In the genomic region with DNA sequence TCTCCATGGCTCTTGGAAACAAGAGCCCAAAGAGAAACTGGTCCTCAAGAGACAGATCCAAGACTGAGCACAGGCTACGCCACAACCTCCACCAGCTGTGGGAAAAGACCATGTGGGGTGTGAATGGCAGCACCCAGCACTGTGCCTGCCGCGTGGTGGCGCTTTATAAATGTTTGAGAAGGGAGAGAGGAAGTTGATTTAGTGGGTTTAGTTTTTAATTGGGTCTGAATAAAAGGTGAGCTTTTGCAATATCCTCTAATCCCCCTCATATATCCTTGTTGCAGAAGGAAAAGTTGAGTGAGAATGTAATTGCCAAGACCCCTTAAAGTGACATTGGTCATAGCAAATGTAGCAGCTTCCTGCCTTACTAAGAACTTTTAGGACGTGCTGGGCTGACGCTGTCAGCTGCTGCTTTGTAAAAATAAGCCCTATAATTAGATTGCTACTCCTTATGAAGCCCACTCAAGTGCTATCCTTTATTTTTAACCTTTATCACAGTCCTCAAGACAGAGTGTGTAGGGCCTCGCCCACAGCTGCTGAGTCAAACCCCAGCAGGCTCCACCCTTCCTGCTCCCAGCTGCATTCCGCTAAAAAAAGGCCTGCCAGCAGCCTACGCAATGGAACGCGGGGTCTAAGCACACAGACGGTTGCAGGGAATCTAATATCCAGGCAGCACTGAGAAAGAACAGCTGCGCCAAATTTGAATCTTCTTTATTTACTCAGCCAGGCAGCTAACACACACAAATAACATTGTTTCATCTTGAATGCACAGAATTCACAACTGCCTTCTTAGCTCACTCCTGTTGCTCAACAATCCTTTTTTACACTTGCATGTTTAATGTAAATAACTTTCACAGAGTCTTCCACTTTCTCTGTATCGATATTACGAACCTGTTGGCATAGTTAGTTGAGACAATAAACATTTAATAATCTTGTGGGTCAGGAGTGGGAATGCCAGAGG, we compare ENCODE assay signal across 1 cellular context.
TF ChIP-seq lines count a peak whose summit lies in the region.

No MANE protein-coding gene starts in this region.

TF ChIP-seq in K562, 482 proteins besides CTCF, POLR2A, EP300 and RAD21 (continued from another document and continues in another):
- TF ChIP-seq DDX20 (tag; IDR thresholded peaks at IDR 0.05; ENCODE audit: low read depth) (0 out of 2 replicates have a peak, but pooled peaks have one; percentile 21), MYC (IDR thresholded peaks at IDR 0.05; ENCODE audit: low read depth, low read length) (peak; percentile 88), MYC (CRISPR knock-in tag; IDR thresholded peaks at IDR 0.05; ENCODE audit: borderline replicate concordance, low read depth) (peak; percentile 14; the same call in 1 of the 2 replicates), CREBBP (IDR thresholded peaks at IDR 0.05; ENCODE audit: low read depth, low read length) (no peak), TCF3 (CRISPR knock-in tag; IDR thresholded peaks at IDR 0.05) (peak; percentile 82), YBX1 (IDR thresholded peaks at IDR 0.05) (no peak), PHF21A (IDR thresholded peaks at IDR 0.05; ENCODE audit: borderline replicate concordance, low read depth) (0 out of 2 replicates have a peak, but pooled peaks have one; percentile 13), HDAC3 (IDR thresholded peaks at IDR 0.05; ENCODE audit: borderline replicate concordance, partially characterized antibody) (no peak), BMI1 (IDR thresholded peaks at IDR 0.05; ENCODE audit: low read length) (0 out of 2 replicates have a peak, but pooled peaks have one; percentile 23), DPF2 (IDR thresholded peaks at IDR 0.05) (peak; percentile 86), SMC3 (conservative IDR thresholded peaks at IDR 0.05; ENCODE audit: insufficient read depth, low read depth, low read length) (peak; percentile 56), ZNF507 (tag; conservative IDR thresholded peaks at IDR 0.05) (no peak), TCF7 (IDR thresholded peaks at IDR 0.05; ENCODE audit: borderline replicate concordance) (peak; percentile 30; the same call in 1 of the 2 replicates), RBM14 (IDR thresholded peaks at IDR 0.05; ENCODE audit: borderline replicate concordance, insufficient read depth, low read depth, low read length) (no peak), CHD4 (IDR thresholded peaks at IDR 0.05; ENCODE audit: insufficient read depth, insufficient replicate concordance, low read depth, low read length, poor library complexity, severe bottlenecking) (no peak), NFYB (IDR thresholded peaks at IDR 0.05; ENCODE audit: extremely low read depth, insufficient read length) (no peak), ARHGAP35 (IDR thresholded peaks at IDR 0.05; ENCODE audit: partially characterized antibody) (no peak), MEIS2 (IDR thresholded peaks at IDR 0.05; ENCODE audit: partially characterized antibody) (peak; percentile 38), PML (IDR thresholded peaks at IDR 0.05; ENCODE audit: low read length) (no peak), CBX3 (IDR thresholded peaks at IDR 0.05; ENCODE audit: borderline replicate concordance in 1 of 2, low read length in 2 of 2) (peak in 1 of 2 experiments; percentile 79; a peak in 2 of 3 replicates), TAF1 (IDR thresholded peaks at IDR 0.05; ENCODE audit: control insufficient read depth, extremely low read depth, insufficient read depth, low read length, severe bottlenecking) (peak; percentile 56), PPARD (CRISPR knock-in tag; IDR thresholded peaks at IDR 0.05) (no peak), FOXA3 (CRISPR knock-in tag; conservative IDR thresholded peaks at IDR 0.05 in 1 of 2, IDR thresholded peaks at IDR 0.05 in 1 of 2) (peak; percentile 61 to 92; a peak in 3 of 4 replicates), TAL1 (IDR thresholded peaks at IDR 0.05) (peak; percentile 43; the same call in 1 of the 2 replicates), ATF1 (CRISPR knock-in tag; IDR thresholded peaks at IDR 0.05) (no peak), ATF1 (tag; IDR thresholded peaks at IDR 0.05) (peak; percentile 74), NRF1 (conservative IDR thresholded peaks at IDR 0.05 in 1 of 2, IDR thresholded peaks at IDR 0.05 in 1 of 2) (peak; percentile 55 to 62), GABPA (tag; conservative IDR thresholded peaks at IDR 0.05; ENCODE audit: low read depth) (peak; percentile 15; the same call in 1 of the 2 replicates), RFX5 (IDR thresholded peaks at IDR 0.05; ENCODE audit: low read depth, low read length) (no peak), NFIX (CRISPR knock-in tag; IDR thresholded peaks at IDR 0.05; ENCODE audit: low read depth) (no peak), WHSC1 (IDR thresholded peaks at IDR 0.05; ENCODE audit: low read length) (peak; percentile 61), ZNF384 (IDR thresholded peaks at IDR 0.05; ENCODE audit: low read depth, low read length) (peak; percentile 80), ZFP1 (CRISPR knock-in tag; IDR thresholded peaks at IDR 0.05) (no peak), ARID1B (IDR thresholded peaks at IDR 0.05) (peak; percentile 82), SIN3A (IDR thresholded peaks at IDR 0.05; ENCODE audit: borderline replicate concordance in 2 of 2, control insufficient read depth in 1 of 2, low read depth in 2 of 2, low read length in 2 of 2) (peak; percentile 38 to 69; a peak in 2 of 4 replicates), FOXK2 (conservative IDR thresholded peaks at IDR 0.05 in 1 of 2, IDR thresholded peaks at IDR 0.05 in 1 of 2; ENCODE audit: low read depth in 2 of 2) (peak; percentile 23 to 56; a peak in 3 of 4 replicates), HMG20A (CRISPR knock-in tag; conservative IDR thresholded peaks at IDR 0.05) (no peak), PCBP2 (IDR thresholded peaks at IDR 0.05; ENCODE audit: low read depth, low read length, poor library complexity, severe bottlenecking) (no peak), NFATC3 (IDR thresholded peaks at IDR 0.05) (no peak)
- TF ChIP-seq, protein P1, sequence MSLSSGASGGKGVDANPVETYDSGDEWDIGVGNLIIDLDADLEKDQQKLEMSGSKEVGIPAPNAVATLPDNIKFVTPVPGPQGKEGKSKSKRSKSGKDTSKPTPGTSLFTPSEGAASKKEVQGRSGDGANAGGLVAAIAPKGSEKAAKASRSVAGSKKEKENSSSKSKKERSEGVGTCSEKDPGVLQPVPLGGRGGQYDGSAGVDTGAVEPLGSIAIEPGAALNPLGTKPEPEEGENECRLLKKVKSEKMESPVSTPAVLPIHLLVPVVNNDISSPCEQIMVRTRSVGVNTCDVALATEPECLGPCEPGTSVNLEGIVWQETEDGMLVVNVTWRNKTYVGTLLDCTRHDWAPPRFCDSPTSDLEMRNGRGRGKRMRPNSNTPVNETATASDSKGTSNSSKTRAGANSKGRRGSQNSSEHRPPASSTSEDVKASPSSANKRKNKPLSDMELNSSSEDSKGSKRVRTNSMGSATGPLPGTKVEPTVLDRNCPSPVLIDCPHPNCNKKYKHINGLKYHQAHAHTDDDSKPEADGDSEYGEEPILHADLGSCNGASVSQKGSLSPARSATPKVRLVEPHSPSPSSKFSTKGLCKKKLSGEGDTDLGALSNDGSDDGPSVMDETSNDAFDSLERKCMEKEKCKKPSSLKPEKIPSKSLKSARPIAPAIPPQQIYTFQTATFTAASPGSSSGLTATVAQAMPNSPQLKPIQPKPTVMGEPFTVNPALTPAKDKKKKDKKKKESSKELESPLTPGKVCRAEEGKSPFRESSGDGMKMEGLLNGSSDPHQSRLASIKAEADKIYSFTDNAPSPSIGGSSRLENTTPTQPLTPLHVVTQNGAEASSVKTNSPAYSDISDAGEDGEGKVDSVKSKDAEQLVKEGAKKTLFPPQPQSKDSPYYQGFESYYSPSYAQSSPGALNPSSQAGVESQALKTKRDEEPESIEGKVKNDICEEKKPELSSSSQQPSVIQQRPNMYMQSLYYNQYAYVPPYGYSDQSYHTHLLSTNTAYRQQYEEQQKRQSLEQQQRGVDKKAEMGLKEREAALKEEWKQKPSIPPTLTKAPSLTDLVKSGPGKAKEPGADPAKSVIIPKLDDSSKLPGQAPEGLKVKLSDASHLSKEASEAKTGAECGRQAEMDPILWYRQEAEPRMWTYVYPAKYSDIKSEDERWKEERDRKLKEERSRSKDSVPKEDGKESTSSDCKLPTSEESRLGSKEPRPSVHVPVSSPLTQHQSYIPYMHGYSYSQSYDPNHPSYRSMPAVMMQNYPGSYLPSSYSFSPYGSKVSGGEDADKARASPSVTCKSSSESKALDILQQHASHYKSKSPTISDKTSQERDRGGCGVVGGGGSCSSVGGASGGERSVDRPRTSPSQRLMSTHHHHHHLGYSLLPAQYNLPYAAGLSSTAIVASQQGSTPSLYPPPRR (CRISPR knock-in tag; IDR thresholded peaks at IDR 0.05; ENCODE audit: borderline replicate concordance), result no peak
- TF ChIP-seq, protein P2, sequence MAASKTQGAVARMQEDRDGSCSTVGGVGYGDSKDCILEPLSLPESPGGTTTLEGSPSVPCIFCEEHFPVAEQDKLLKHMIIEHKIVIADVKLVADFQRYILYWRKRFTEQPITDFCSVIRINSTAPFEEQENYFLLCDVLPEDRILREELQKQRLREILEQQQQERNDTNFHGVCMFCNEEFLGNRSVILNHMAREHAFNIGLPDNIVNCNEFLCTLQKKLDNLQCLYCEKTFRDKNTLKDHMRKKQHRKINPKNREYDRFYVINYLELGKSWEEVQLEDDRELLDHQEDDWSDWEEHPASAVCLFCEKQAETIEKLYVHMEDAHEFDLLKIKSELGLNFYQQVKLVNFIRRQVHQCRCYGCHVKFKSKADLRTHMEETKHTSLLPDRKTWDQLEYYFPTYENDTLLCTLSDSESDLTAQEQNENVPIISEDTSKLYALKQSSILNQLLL (CRISPR knock-in tag; IDR thresholded peaks at IDR 0.05; ENCODE audit: borderline replicate concordance), result no peak
- TF ChIP-seq, protein P3, sequence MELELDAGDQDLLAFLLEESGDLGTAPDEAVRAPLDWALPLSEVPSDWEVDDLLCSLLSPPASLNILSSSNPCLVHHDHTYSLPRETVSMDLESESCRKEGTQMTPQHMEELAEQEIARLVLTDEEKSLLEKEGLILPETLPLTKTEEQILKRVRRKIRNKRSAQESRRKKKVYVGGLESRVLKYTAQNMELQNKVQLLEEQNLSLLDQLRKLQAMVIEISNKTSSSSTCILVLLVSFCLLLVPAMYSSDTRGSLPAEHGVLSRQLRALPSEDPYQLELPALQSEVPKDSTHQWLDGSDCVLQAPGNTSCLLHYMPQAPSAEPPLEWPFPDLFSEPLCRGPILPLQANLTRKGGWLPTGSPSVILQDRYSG (tag; conservative IDR thresholded peaks at IDR 0.05; ENCODE audit: low read depth), result peak; percentile 43; the same call in 1 of the 2 replicates
- TF ChIP-seq, protein P4, sequence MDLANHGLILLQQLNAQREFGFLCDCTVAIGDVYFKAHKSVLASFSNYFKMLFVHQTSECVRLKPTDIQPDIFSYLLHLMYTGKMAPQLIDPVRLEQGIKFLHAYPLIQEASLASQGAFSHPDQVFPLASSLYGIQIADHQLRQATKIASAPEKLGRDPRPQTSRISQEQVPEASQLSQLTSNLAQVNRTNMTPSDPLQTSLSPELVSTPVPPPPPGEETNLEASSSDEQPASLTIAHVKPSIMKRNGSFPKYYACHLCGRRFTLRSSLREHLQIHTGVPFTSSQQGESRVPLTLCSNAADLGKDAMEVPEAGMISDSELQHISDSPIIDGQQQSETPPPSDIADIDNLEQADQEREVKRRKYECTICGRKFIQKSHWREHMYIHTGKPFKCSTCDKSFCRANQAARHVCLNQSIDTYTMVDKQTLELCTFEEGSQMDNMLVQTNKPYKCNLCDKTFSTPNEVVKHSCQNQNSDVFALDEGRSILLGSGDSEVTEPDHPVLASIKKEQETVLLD (IDR thresholded peaks at IDR 0.05), result 0 out of 2 replicates have a peak, but pooled peaks have one; percentile 57
- TF ChIP-seq, protein P5, sequence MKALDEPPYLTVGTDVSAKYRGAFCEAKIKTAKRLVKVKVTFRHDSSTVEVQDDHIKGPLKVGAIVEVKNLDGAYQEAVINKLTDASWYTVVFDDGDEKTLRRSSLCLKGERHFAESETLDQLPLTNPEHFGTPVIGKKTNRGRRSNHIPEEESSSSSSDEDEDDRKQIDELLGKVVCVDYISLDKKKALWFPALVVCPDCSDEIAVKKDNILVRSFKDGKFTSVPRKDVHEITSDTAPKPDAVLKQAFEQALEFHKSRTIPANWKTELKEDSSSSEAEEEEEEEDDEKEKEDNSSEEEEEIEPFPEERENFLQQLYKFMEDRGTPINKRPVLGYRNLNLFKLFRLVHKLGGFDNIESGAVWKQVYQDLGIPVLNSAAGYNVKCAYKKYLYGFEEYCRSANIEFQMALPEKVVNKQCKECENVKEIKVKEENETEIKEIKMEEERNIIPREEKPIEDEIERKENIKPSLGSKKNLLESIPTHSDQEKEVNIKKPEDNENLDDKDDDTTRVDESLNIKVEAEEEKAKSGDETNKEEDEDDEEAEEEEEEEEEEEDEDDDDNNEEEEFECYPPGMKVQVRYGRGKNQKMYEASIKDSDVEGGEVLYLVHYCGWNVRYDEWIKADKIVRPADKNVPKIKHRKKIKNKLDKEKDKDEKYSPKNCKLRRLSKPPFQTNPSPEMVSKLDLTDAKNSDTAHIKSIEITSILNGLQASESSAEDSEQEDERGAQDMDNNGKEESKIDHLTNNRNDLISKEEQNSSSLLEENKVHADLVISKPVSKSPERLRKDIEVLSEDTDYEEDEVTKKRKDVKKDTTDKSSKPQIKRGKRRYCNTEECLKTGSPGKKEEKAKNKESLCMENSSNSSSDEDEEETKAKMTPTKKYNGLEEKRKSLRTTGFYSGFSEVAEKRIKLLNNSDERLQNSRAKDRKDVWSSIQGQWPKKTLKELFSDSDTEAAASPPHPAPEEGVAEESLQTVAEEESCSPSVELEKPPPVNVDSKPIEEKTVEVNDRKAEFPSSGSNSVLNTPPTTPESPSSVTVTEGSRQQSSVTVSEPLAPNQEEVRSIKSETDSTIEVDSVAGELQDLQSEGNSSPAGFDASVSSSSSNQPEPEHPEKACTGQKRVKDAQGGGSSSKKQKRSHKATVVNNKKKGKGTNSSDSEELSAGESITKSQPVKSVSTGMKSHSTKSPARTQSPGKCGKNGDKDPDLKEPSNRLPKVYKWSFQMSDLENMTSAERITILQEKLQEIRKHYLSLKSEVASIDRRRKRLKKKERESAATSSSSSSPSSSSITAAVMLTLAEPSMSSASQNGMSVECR (CRISPR knock-in tag; IDR thresholded peaks at IDR 0.05), result peak; percentile 42; the same call in 1 of the 2 replicates
- TF ChIP-seq, protein P6, sequence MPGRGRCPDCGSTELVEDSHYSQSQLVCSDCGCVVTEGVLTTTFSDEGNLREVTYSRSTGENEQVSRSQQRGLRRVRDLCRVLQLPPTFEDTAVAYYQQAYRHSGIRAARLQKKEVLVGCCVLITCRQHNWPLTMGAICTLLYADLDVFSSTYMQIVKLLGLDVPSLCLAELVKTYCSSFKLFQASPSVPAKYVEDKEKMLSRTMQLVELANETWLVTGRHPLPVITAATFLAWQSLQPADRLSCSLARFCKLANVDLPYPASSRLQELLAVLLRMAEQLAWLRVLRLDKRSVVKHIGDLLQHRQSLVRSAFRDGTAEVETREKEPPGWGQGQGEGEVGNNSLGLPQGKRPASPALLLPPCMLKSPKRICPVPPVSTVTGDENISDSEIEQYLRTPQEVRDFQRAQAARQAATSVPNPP (IDR thresholded peaks at IDR 0.05; ENCODE audit: borderline replicate concordance, insufficient read depth, insufficient read length), result no peak
